ENCODE assay signal across 23 cellular contexts in the genomic region with DNA sequence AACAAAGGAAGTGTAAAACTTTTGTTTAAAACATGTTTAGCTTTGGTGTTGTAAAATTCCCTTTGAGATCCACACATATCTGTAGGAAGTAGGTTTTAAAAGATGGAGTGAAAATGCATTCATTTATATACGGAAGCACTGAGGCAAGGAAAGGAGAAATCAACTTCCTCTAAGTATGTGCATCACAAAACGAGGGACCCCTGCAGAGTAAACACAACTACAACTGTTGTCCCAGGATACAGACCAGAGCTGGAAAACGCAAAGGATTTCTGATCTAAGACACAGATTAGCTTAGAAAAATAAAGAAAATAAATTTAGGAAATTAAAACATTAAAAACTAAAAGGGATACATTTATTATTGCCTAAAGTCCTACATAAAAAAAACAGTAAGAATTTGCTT.
"Had no signal": no experiment of that assay in that cellular context is flagged by ENCODE, and none has a peak within 500 bp of the region (broad histone marks: within the 10 kb centered on the region; RNA-seq: fewer than 3 reads in every experiment).

No MANE protein-coding gene starts in this region.

- H3K36me3 ChIP-seq: uterus had no signal

- H3K9ac ChIP-seq: parathyroid adenoma had no signal

- H3K4me2 ChIP-seq: hepatocyte had no signal

- H2AFZ ChIP-seq: hepatocyte, parathyroid adenoma had no signal

- H3K4me3 Mint-ChIP-seq: natural killer cell treated with Interleukin-12 subunit alpha and Interleukin-12 subunit beta and Interleukin-15 and Interleukin-18, amount 100 ng/mL, for 72 hours; neural crest cell; stimulated activated naive B cell treated with anti-CD40 and anti-IgM and Interleukin-4, amounts not matched to agents 10 μg/mL and 1 μg/mL and 100 μg/mL, for 72 hours; stimulated activated naive CD8-positive, alpha-beta T cell treated with anti-CD3 and anti-CD28 coated beads, Interleukin-15, Interleukin-2, amounts not matched to agents 100 ng/mL and 50 ng/mL, for 24 hours had no signal

- H3K27ac Mint-ChIP-seq: natural killer cell treated with Interleukin-12 subunit alpha and Interleukin-12 subunit beta and Interleukin-15 and Interleukin-18, amount 100 ng/mL, for 72 hours; progenitor cell of endocrine pancreas had no signal

- DNase-seq: dorsolateral prefrontal cortex; effector CD4-positive, alpha-beta T cell; foreskin fibroblast; gastrocnemius medialis; head of caudate nucleus; right lobe of liver; small intestine; stimulated activated CD4-positive, alpha-beta T cell treated with anti-CD3 and anti-CD28 coated beads, Interleukin-15, amount 100 ng/mL, for 24 hours; stimulated activated CD4-positive, alpha-beta T cell treated with anti-CD3 and anti-CD28 coated beads, Interleukin-2, amount 100 ng/mL, for 48 hours; stimulated activated naive B cell treated with anti-CD40 and anti-IgM and Interleukin-4, amounts not matched to agents 10 μg/mL and 1 μg/mL and 100 μg/mL, for 72 hours; upper lobe of right lung; uterus had no signal

- H3K27me3 ChIP-seq: dorsolateral prefrontal cortex, gastrocnemius medialis, hepatocyte, neutrophil, right lobe of liver, tibial nerve, upper lobe of right lung, uterus had no signal

- H3K79me2 ChIP-seq: parathyroid adenoma had no signal

- H3K4me3 ChIP-seq: dorsolateral prefrontal cortex, gastrocnemius medialis, hepatocyte, right lobe of liver, thoracic aorta, tibial nerve, upper lobe of right lung, uterus had no signal

- H3K9me3 Mint-ChIP-seq: natural killer cell treated with Interleukin-12 subunit alpha and Interleukin-12 subunit beta and Interleukin-15 and Interleukin-18, amount 100 ng/mL, for 72 hours; neural crest cell; stimulated activated naive B cell treated with anti-CD40 and anti-IgM and Interleukin-4, amounts not matched to agents 10 μg/mL and 1 μg/mL and 100 μg/mL, for 72 hours; stimulated activated naive CD8-positive, alpha-beta T cell treated with anti-CD3 and anti-CD28 coated beads, Interleukin-15, Interleukin-2, amounts not matched to agents 100 ng/mL and 50 ng/mL, for 24 hours had no signal

- ATAC-seq: esophagus mucosa; gastrocnemius medialis; natural killer cell treated with Interleukin-12 subunit alpha and Interleukin-12 subunit beta and Interleukin-15 and Interleukin-18, amount 100 ng/mL, for 72 hours; right lobe of liver; stimulated activated naive B cell treated with anti-CD40 and anti-IgM and Interleukin-4, amounts not matched to agents 10 μg/mL and 1 μg/mL and 100 μg/mL, for 72 hours; upper lobe of right lung had no signal

- H3K27me3 Mint-ChIP-seq: natural killer cell treated with Interleukin-12 subunit alpha and Interleukin-12 subunit beta and Interleukin-15 and Interleukin-18, amount 100 ng/mL, for 72 hours; progenitor cell of endocrine pancreas; stimulated activated naive B cell treated with anti-CD40 and anti-IgM and Interleukin-4, amounts not matched to agents 10 μg/mL and 1 μg/mL and 100 μg/mL, for 72 hours; stimulated activated naive CD8-positive, alpha-beta T cell treated with anti-CD3 and anti-CD28 coated beads, Interleukin-15, Interleukin-2, amounts not matched to agents 100 ng/mL and 50 ng/mL, for 24 hours had no signal

- H3K27ac ChIP-seq: epithelial cell of prostate, gastrocnemius medialis, hepatocyte, neutrophil, parathyroid adenoma, right lobe of liver, thoracic aorta, tibial nerve, upper lobe of right lung had no signal

- H3K9me3 ChIP-seq: gastrocnemius medialis, neutrophil, right lobe of liver, thoracic aorta, tibial nerve, upper lobe of right lung, uterus had no signal

- H3K4me1 ChIP-seq: parathyroid adenoma, right lobe of liver, uterus had no signal
